ENCODE assay signal across 13 cellular contexts in genomic region chr5:65334077-65334476, GRCh38.
DNase-seq lines count a peak whose midpoint lies in the region; ATAC-seq and TF ChIP-seq lines count a peak whose summit lies in the region.
"Had no signal": no experiment of that assay in that cellular context is flagged by ENCODE, and none has a peak within 500 bp of the region (broad histone marks: within the 10 kb centered on the region; RNA-seq: fewer than 3 reads in every experiment).

No MANE protein-coding gene starts in this region.

- ATAC-seq in GM23338: peak; percentile 68
- no peak for ATAC-seq in lung (ENCODE audit: insufficient read depth, low FRiP score)
- no peak for ATAC-seq in GM18517 (IDR thresholded peaks at IDR 0.05; ENCODE audit: unreplicated experiment)
- no peak for ATAC-seq in HG02885 (IDR thresholded peaks at IDR 0.05; ENCODE audit: poor library complexity, unreplicated experiment)
- ATAC-seq: PC-3, sciatic nerve had no signal

- H3K4me1 ChIP-seq in GM23338 (ENCODE audit: insufficient read depth): peaks cover 10% of the 10 kb centered on the region
- no peaks in the 10 kb centered on the region; the same call in 1 of the 2 replicates for H3K4me1 ChIP-seq in PC-9 (replicated peaks; ENCODE audit: insufficient read depth)
- H3K4me1 ChIP-seq in lung (ENCODE audit: control insufficient read depth in 2 of 2, insufficient read depth in 2 of 2, low read length in 2 of 2): no peaks in the 10 kb centered on the region
- H3K4me1 ChIP-seq: ascending aorta had no signal

- H3K4me3 ChIP-seq in GM23338: no peak overlapping the region
- H3K4me3 ChIP-seq in PC-9: peak overlapping the region; percentile 24; the same call in 1 of the 2 replicates
- no peak overlapping the region for H3K4me3 ChIP-seq in lung
- H3K4me3 ChIP-seq: ascending aorta had no signal

- H3K79me2 ChIP-seq in GM23338 (replicated peaks; ENCODE audit: insufficient read depth) (no peaks in the 10 kb centered on the region), PC-9 (ENCODE audit: low read depth) (no peaks in the 10 kb centered on the region)

- H4K20me1 ChIP-seq in GM23338 (replicated peaks; ENCODE audit: insufficient read depth) (no peaks in the 10 kb centered on the region), PC-9 (ENCODE audit: insufficient read depth) (no peaks in the 10 kb centered on the region)

- H3K27ac ChIP-seq in GM23338 (ENCODE audit: low read depth) (no peak overlapping the region), PC-9 (no peak overlapping the region), lung (ENCODE audit: low read depth in 1 of 2, low read length in 1 of 2) (no peak overlapping the region)
- H3K27ac ChIP-seq: ascending aorta, C4-2B had no signal

- H3K4me1 Mint-ChIP-seq in GM23338: peaks cover 26% of the 10 kb centered on the region
- no peaks in the 10 kb centered on the region for H3K4me1 Mint-ChIP-seq in activated naive CD4-positive, alpha-beta T cell treated with anti-CD3 and anti-CD28 coated beads, Interleukin-2, amount 10 ng/mL, durations not matched to agents 7 days and 5 days

- 71 to 89% methylated on average over 4 of the region's 4 CpGs for WGBS in lung, 2 donors

- POLR2A ChIA-PET in PC-9 (lab: Charles Lee; ENCODE audit: unreplicated experiment): interaction anchor here (0.7 kb wide), 1 partner anchor 429 kb away, joined by 7 read pairs; no protein-coding TSS in a partner anchor

- no peaks in the 10 kb centered on the region for H3K36me3 ChIP-seq in GM23338 (ENCODE audit: insufficient read depth)
- no peaks in the 10 kb centered on the region for H3K36me3 ChIP-seq in PC-9 (ENCODE audit: low read depth)
- H3K36me3 ChIP-seq in lung (ENCODE audit: control insufficient read depth in 2 of 2, insufficient read depth in 2 of 2, low read length in 2 of 2): no peaks in the 10 kb centered on the region
- H3K36me3 ChIP-seq: ascending aorta had no signal

- TF ChIP-seq CTCF in GM23338 (conservative IDR thresholded peaks at IDR 0.05; ENCODE audit: low read depth in 2 of 2): no peak
- TF ChIP-seq CTCF in PC-9 (conservative IDR thresholded peaks at IDR 0.05): no peak
- TF ChIP-seq CTCF in lung (IDR thresholded peaks at IDR 0.05; ENCODE audit: control extremely low read depth, extremely low read depth): no peak

- H3K27me3 ChIP-seq in GM23338 (ENCODE audit: insufficient read depth): no peaks in the 10 kb centered on the region
- no peaks in the 10 kb centered on the region for H3K27me3 ChIP-seq in PC-9 (ENCODE audit: insufficient read depth, low read depth)
- H3K27me3 ChIP-seq in lung (ENCODE audit: control insufficient read depth, insufficient read depth): no peaks in the 10 kb centered on the region
- H3K27me3 ChIP-seq: ascending aorta had no signal

- CTCF ChIA-PET in PC-9 (lab: Charles Lee): no interaction called here
- CTCF ChIA-PET in activated naive CD4-positive, alpha-beta T cell treated with anti-CD3 and anti-CD28 coated beads, Interleukin-2, amount 10 ng/mL, durations not matched to agents 7 days and 5 days (lab: Charles Lee): no interaction called here

- H3K4me2 ChIP-seq in GM23338 (no peak overlapping the region), PC-9 (peak overlapping the region; percentile 46)

- no peaks in the 10 kb centered on the region for H3K9me2 ChIP-seq in GM23338 (ENCODE audit: insufficient read depth)
- H3K9me2 ChIP-seq in PC-9 (ENCODE audit: insufficient read depth): no peaks in the 10 kb centered on the region

- H3K36me3 Mint-ChIP-seq in GM23338 (ENCODE audit: low read depth): no peaks in the 10 kb centered on the region
- no peaks in the 10 kb centered on the region for H3K36me3 Mint-ChIP-seq in activated naive CD4-positive, alpha-beta T cell treated with anti-CD3 and anti-CD28 coated beads, Interleukin-2, amount 10 ng/mL, durations not matched to agents 7 days and 5 days

- no peaks in the 10 kb centered on the region for H3K27me3 Mint-ChIP-seq in GM23338 (ENCODE audit: insufficient read depth, low read depth, poor library complexity)
- no peaks in the 10 kb centered on the region for H3K27me3 Mint-ChIP-seq in activated naive CD4-positive, alpha-beta T cell treated with anti-CD3 and anti-CD28 coated beads, Interleukin-2, amount 10 ng/mL, durations not matched to agents 7 days and 5 days

- DNase-seq in GM23338 (ENCODE audit: low spot score): peak; percentile 11
- peak; percentile 70 to 81 for DNase-seq in NCI-H187 (lab: John Stamatoyannopoulos, UW)
- DNase-seq in PC-9: peak in 1 of 2 experiments; percentile 38
- peak; percentile 49 for DNase-seq in lung (ENCODE audit: low spot score)
- DNase-seq in activated naive CD4-positive, alpha-beta T cell treated with anti-CD3 and anti-CD28 coated beads, Interleukin-2, amount 10 ng/mL, durations not matched to agents 7 days and 5 days: no peak
- no peak for DNase-seq in activated CD4-positive, CD25-positive, alpha-beta regulatory T cell treated with anti-CD3 and anti-CD28 coated beads, Interleukin-2, amount 50 U/mL, for 72 hours
- DNase-seq: Karpas-422, PC-3 had no signal

- no peaks in the 10 kb centered on the region for H3K9me3 Mint-ChIP-seq in GM23338
- no peaks in the 10 kb centered on the region for H3K9me3 Mint-ChIP-seq in activated naive CD4-positive, alpha-beta T cell treated with anti-CD3 and anti-CD28 coated beads, Interleukin-2, amount 10 ng/mL, durations not matched to agents 7 days and 5 days

- intact Hi-C loops in PC-9 (cut with micrococcal nuclease; ENCODE audit: unreplicated experiment): no loop called here

- H2AFZ ChIP-seq in GM23338: no peak overlapping the region
- peak overlapping the region; percentile 36; the same call in 1 of the 2 replicates for H2AFZ ChIP-seq in PC-9

- H3K27ac Mint-ChIP-seq in GM23338: no peak overlapping the region
- no peak overlapping the region for H3K27ac Mint-ChIP-seq in activated naive CD4-positive, alpha-beta T cell treated with anti-CD3 and anti-CD28 coated beads, Interleukin-2, amount 10 ng/mL, durations not matched to agents 7 days and 5 days

- no peak overlapping the region for H3K4me3 Mint-ChIP-seq in GM23338
- no peak overlapping the region for H3K4me3 Mint-ChIP-seq in activated naive CD4-positive, alpha-beta T cell treated with anti-CD3 and anti-CD28 coated beads, Interleukin-2, amount 10 ng/mL, durations not matched to agents 7 days and 5 days

- BruUV-seq in PC-9 (replicated peaks; lab: Mats Ljungman, UMichigan): no TSS peak

- H3F3A ChIP-seq in GM23338 (replicated peaks; ENCODE audit: low read depth): no peaks in the 10 kb centered on the region
- H3F3A ChIP-seq in PC-9 (ENCODE audit: insufficient read depth, low read depth): no peaks in the 10 kb centered on the region

- no peaks in the 10 kb centered on the region for H3K9me3 ChIP-seq in PC-9 (ENCODE audit: insufficient read depth, low read depth)
- H3K9me3 ChIP-seq in lung (ENCODE audit: control insufficient read depth in 2 of 2, insufficient read depth in 1 of 2, low read length in 1 of 2): peaks cover 0 to 5% of the 10 kb centered on the region in 2 donors

TF ChIP-seq in GM23338, 12 proteins besides CTCF, POLR2A, EP300 and RAD21 (continues in another document):
- TF ChIP-seq STAT1 (IDR thresholded peaks at IDR 0.05; ENCODE audit: unreplicated experiment) (no peak), NANOG (IDR thresholded peaks at IDR 0.05; ENCODE audit: borderline replicate concordance) (no peak), ZNF114 (CRISPR knock-in tag; IDR thresholded peaks at IDR 0.05) (no peak), POLR2AphosphoS5 (IDR thresholded peaks at IDR 0.05; ENCODE audit: low read depth) (no peak), CREB1 (CRISPR knock-in tag; IDR thresholded peaks at IDR 0.05; ENCODE audit: low read depth) (no peak), JUNB (IDR thresholded peaks at IDR 0.05; ENCODE audit: unreplicated experiment) (no peak)
- TF ChIP-seq, protein P1, sequence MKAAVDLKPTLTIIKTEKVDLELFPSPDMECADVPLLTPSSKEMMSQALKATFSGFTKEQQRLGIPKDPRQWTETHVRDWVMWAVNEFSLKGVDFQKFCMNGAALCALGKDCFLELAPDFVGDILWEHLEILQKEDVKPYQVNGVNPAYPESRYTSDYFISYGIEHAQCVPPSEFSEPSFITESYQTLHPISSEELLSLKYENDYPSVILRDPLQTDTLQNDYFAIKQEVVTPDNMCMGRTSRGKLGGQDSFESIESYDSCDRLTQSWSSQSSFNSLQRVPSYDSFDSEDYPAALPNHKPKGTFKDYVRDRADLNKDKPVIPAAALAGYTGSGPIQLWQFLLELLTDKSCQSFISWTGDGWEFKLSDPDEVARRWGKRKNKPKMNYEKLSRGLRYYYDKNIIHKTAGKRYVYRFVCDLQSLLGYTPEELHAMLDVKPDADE (IDR thresholded peaks at IDR 0.05): no peak

Comparison
In these comparisons a context has a peak if more than half of its experiments do, and no peak if none do; other contexts are left out.
1. DNase-seq: peak in GM23338 (single experiment), NCI-H187 (2 of 2) and lung (single experiment); none in activated naive CD4-positive, alpha-beta T cell treated with anti-CD3 and anti-CD28 coated beads, Interleukin-2, amount 10 ng/mL, durations not matched to agents 7 days and 5 days (single experiment) and activated CD4-positive, CD25-positive, alpha-beta regulatory T cell treated with anti-CD3 and anti-CD28 coated beads, Interleukin-2, amount 50 U/mL, for 72 hours (single experiment).